In genomic region chr1:177490240-177490639, GRCh38 we compare ENCODE assay signal across 19 cellular contexts.
DNase-seq lines count a peak whose midpoint lies in the region; ATAC-seq and TF ChIP-seq lines count a peak whose summit lies in the region.
"Had no signal": no experiment of that assay in that cellular context is flagged by ENCODE, and none has a peak within 500 bp of the region (broad histone marks: within the 10 kb centered on the region; RNA-seq: fewer than 3 reads in every experiment).

No MANE protein-coding gene starts in this region.

- CTCF ChIA-PET in PC-3 (lab: Charles Lee) = no interaction called here

- no peak overlapping the region for H3K9ac ChIP-seq in PC-3 (ENCODE audit: low read length)
- no peak overlapping the region for H3K9ac ChIP-seq in neural progenitor cell

- H3K36me3 Mint-ChIP-seq in neural progenitor cell = no peaks in the 10 kb centered on the region
- H3K36me3 Mint-ChIP-seq: CD14-positive monocyte had no signal

- no TSS peak for BruUV-seq in PC-3 (replicated peaks; lab: Mats Ljungman, UMichigan)

- H3K27me3 Mint-ChIP-seq in neural progenitor cell (ENCODE audit: insufficient read depth, low read depth) = no peaks in the 10 kb centered on the region
- H3K27me3 Mint-ChIP-seq: T-helper 17 cell had no signal

- H4K20me1 ChIP-seq in PC-3 (ENCODE audit: low read length) = no peaks in the 10 kb centered on the region
- H4K20me1 ChIP-seq in neural progenitor cell (ENCODE audit: low read depth) = no peaks in the 10 kb centered on the region

- H3K79me2 ChIP-seq in PC-3 (ENCODE audit: low read length) = no peaks in the 10 kb centered on the region
- H3K79me2 ChIP-seq in neural progenitor cell (ENCODE audit: low read depth) = no peaks in the 10 kb centered on the region

- H3K36me3 ChIP-seq in PC-3 (ENCODE audit: low read depth, low read length) (no peaks in the 10 kb centered on the region), neural progenitor cell (peaks cover 5% of the 10 kb centered on the region)
- H3K36me3 ChIP-seq: SJSA1 had no signal

- POLR2A ChIA-PET in PC-3 (lab: Charles Lee; ENCODE audit: unreplicated experiment) = no interaction called here

- H3F3A ChIP-seq in PC-3 (ENCODE audit: low read length, unreplicated experiment) (no peaks in the 10 kb centered on the region), neural progenitor cell (ENCODE audit: low read depth) (no peaks in the 10 kb centered on the region)

- H3K4me3 Mint-ChIP-seq in neural progenitor cell = no peak overlapping the region
- H3K4me3 Mint-ChIP-seq: CD14-positive monocyte, HFFc6, T-helper 17 cell had no signal

- no peak overlapping the region for H3K4me2 ChIP-seq in PC-3 (ENCODE audit: low read length)
- no peak overlapping the region for H3K4me2 ChIP-seq in neural progenitor cell

- no peaks in the 10 kb centered on the region for H3K27me3 ChIP-seq in PC-3 (ENCODE audit: low read length)
- no peaks in the 10 kb centered on the region for H3K27me3 ChIP-seq in neural progenitor cell
- H3K27me3 ChIP-seq: SJSA1 had no signal

- intact Hi-C loops in PC-3 (cut with micrococcal nuclease) = no loop called here

- H3K4me3 ChIP-seq in PC-3 (ENCODE audit: low read length) (no peak overlapping the region), neural progenitor cell (no peak overlapping the region)
- H3K4me3 ChIP-seq: SJSA1 had no signal

- TF ChIP-seq CTCF in C4-2B (conservative IDR thresholded peaks at IDR 0.05) (peak; percentile 8; the same call in 1 of the 2 replicates), PC-3 (conservative IDR thresholded peaks at IDR 0.05; ENCODE audit: low read depth, low read length) (peak; percentile 29; the same call in 1 of the 2 replicates), neural progenitor cell (IDR thresholded peaks at IDR 0.05) (peak; percentile 28)

- no peaks in the 10 kb centered on the region for H3K9me2 ChIP-seq in PC-3 (replicated peaks; ENCODE audit: low read length)

- H3K27ac ChIP-seq in C4-2B = no peak overlapping the region
- no peak overlapping the region for H3K27ac ChIP-seq in PC-3 (ENCODE audit: low read length)
- H3K27ac ChIP-seq in neural progenitor cell = no peak overlapping the region
- H3K27ac ChIP-seq: SJSA1 had no signal

- H3K9me3 ChIP-seq in PC-3 (ENCODE audit: low read length) = no peaks in the 10 kb centered on the region
- H3K9me3 ChIP-seq in neural progenitor cell (ENCODE audit: low read depth) = no peaks in the 10 kb centered on the region
- H3K9me3 ChIP-seq: SJSA1 had no signal

- no peak overlapping the region for H3K27ac Mint-ChIP-seq in neural progenitor cell
- H3K27ac Mint-ChIP-seq: CD14-positive monocyte, HFFc6, T-helper 17 cell had no signal

- DNase-seq in NAMALWA (ENCODE audit: low spot score) (peak; percentile 13), PC-3 (peak; percentile 6), neural progenitor cell (ENCODE audit: low spot score) (no peak), DMS 273 (lab: John Stamatoyannopoulos, UW; ENCODE audit: unreplicated experiment) (no peak), NCI-H2227 (lab: John Stamatoyannopoulos, UW; ENCODE audit: unreplicated experiment) (no peak), NCI-H2081 (lab: John Stamatoyannopoulos, UW) (no peak), activated T-cell treated with anti-CD3 and anti-CD28 coated beads for 4 hours (no peak)
- DNase-seq: ACHN, GDM1, HFFc6, KG1, NCI-H1694 treated with DMSO at 0.1 percent for 48 hours, NCI-H446, NCI-H774, T-helper 17 cell had no signal

- no peak for ATAC-seq in PC-3
- ATAC-seq: Panc1, T-helper 17 cell had no signal

- H3K9me3 Mint-ChIP-seq in neural progenitor cell = peaks cover 3% of the 10 kb centered on the region

- H3K4me1 Mint-ChIP-seq in neural progenitor cell = peaks cover 3% of the 10 kb centered on the region
- H3K4me1 Mint-ChIP-seq: CD14-positive monocyte, T-helper 17 cell had no signal

- H2AFZ ChIP-seq in PC-3 (ENCODE audit: low read length) = no peak overlapping the region
- H2AFZ ChIP-seq in neural progenitor cell (replicated peaks) = no peak overlapping the region

- H3K4me1 ChIP-seq in PC-3 (ENCODE audit: insufficient read depth, low read length) (no peaks in the 10 kb centered on the region), neural progenitor cell (peaks cover 7% of the 10 kb centered on the region)
- H3K4me1 ChIP-seq: SJSA1 had no signal

Comparison
In these comparisons a context has a peak if more than half of its experiments do, and no peak if none do; other contexts are left out.
1. DNase-seq: peak in NAMALWA (single experiment) and PC-3 (single experiment); none in neural progenitor cell (single experiment), DMS 273 (single experiment), NCI-H2227 (single experiment), NCI-H2081 (0 of 2) and activated T-cell treated with anti-CD3 and anti-CD28 coated beads for 4 hours (single experiment).
2. Peak in every context shown above with its lines, with median percentiles within 50 percentile points of each other: CTCF ChIP-seq.